ENCODE assay signal across 9 cellular contexts in genomic region chr3:14175383-14176037, GRCh38. TPM values are rescaled to one million over a fixed set of nuclear protein-coding genes. Genes with fewer than 3 reads are reported as not detected.
DNase-seq lines count a peak whose midpoint lies in the region; ATAC-seq and TF ChIP-seq lines count a peak whose summit lies in the region.
"Had no signal": no experiment of that assay in that cellular context is flagged by ENCODE, and none has a peak within 500 bp of the region (broad histone marks: within the 10 kb centered on the region; RNA-seq: fewer than 3 reads in every experiment).

No MANE protein-coding gene starts in this region.

- TF ChIP-seq CTCF in brain (conservative IDR thresholded peaks at IDR 0.05), result no peak

- H3K36me3 Mint-ChIP-seq in T-cell, result peaks cover 26% of the 10 kb centered on the region
- peaks cover 27% of the 10 kb centered on the region for H3K36me3 Mint-ChIP-seq in brain

- H3K4me1 Mint-ChIP-seq in T-cell, result peaks cover 72 to 81% (median 80%) of the 10 kb centered on the region in 3 donors
- peaks cover 66% of the 10 kb centered on the region for H3K4me1 Mint-ChIP-seq in brain

- DNase-seq in activated T-cell treated with anti-CD3 and anti-CD28 coated beads for 1 hour (ENCODE audit: low read depth), result peak; percentile 13
- no peak for DNase-seq in activated T-cell treated with anti-CD3 and anti-CD28 coated beads, Interleukin-2, amount 50 U/mL, for 1 hour
- peak in 30 of 34 experiments; percentile 16 to 67 (median 40) for DNase-seq in T-cell
- DNase-seq in stimulated activated naive CD4-positive, alpha-beta T cell treated with Interleukin-2 at 50 U/mL for 16 hours (lab: John Stamatoyannopoulos, UW), result peak; percentile 8
- DNase-seq in Ammon's horn (ENCODE audit: low spot score), result no peak
- DNase-seq in NCI-H510A (lab: John Stamatoyannopoulos, UW), result no peak
- DNase-seq: C1 segment of cervical spinal cord had no signal

- no peaks in the 10 kb centered on the region for H3K27me3 Mint-ChIP-seq in T-cell
- H3K27me3 Mint-ChIP-seq in brain, result peaks cover 16% of the 10 kb centered on the region

- CTCF ChIA-PET in T-cell (lab: Charles Lee), result interaction anchor here in 1 of 2 donors (0.6 to 1.6 kb wide), 6 partner anchors 22 to 279 kb away, joined by 3 to 5 read pairs (median 3); no protein-coding TSS in a partner anchor

- H3K9me3 Mint-ChIP-seq in T-cell, result no peaks in the 10 kb centered on the region
- H3K9me3 Mint-ChIP-seq in brain, result peaks cover 0 to 4% (median 0%) of the 10 kb centered on the region in 5 experiments

- peak; percentile 22 to 57 (median 42) for ATAC-seq in T-cell (replicated peaks in 1 of 4)
- no peak for ATAC-seq in HG02571 (IDR thresholded peaks at IDR 0.05; ENCODE audit: unreplicated experiment)

- H3K27ac Mint-ChIP-seq in T-cell, result peak overlapping the region; percentile 84 to 89
- H3K27ac Mint-ChIP-seq in brain, result peak overlapping the region; percentile 4 to 79 (median 40)

- H3K4me3 Mint-ChIP-seq in T-cell (peak overlapping the region; percentile 61 to 98 (median 68)), brain (peak overlapping the region; percentile 52 to 90 (median 71))

- POLR2A ChIA-PET in T-cell (lab: Charles Lee), result interaction anchor here in 1 of 2 donors (0.7 to 1.4 kb wide), 6 partner anchors 30 to 251 kb away, joined by 3 to 6 read pairs (median 4); partner anchors contain the start of genes CHCHD4 and TMEM43

RNA-seq across cellular contexts. Expression of gene XPC, which starts 2.9 kb away (rescaled TPM):
- total RNA-seq in T-cell, result 10 to 100 TPM; 67.8 to 90.7 (median 76.9) TPM
- polyA plus RNA-seq in brain (ENCODE audit: insufficient read depth, low read depth, low replicate concordance), result 18.6 TPM

RNA-seq across cellular contexts. Expression of gene LSM3, which starts 3.1 kb away (rescaled TPM):
- total RNA-seq in T-cell, result 1 to 10 TPM; 6.7 to 8.4 (median 7.3) TPM
- polyA plus RNA-seq in brain (ENCODE audit: insufficient read depth, low read depth, low replicate concordance), result 13.2 TPM

RNA-seq across cellular contexts. Expression of gene TMEM43, which starts 50.7 kb away (rescaled TPM):
- total RNA-seq in T-cell, result 10 to 100 TPM; 36.9 to 76.3 (median 63.6) TPM
- 36.2 TPM for polyA plus RNA-seq in brain (ENCODE audit: insufficient read depth, low read depth, low replicate concordance)

RNA-seq across cellular contexts. Expression of gene CHCHD4, which starts 50.8 kb away (rescaled TPM):
- 1 to 10 TPM; 2.7 to 8.4 (median 8.3) TPM for total RNA-seq in T-cell
- polyA plus RNA-seq in brain (ENCODE audit: insufficient read depth, low read depth, low replicate concordance), result 13.3 TPM

Comparison
In these comparisons a context has a peak if more than half of its experiments do, and no peak if none do; other contexts are left out.
1. DNase-seq: peak in activated T-cell treated with anti-CD3 and anti-CD28 coated beads for 1 hour (single experiment), T-cell (30 of 34) and stimulated activated naive CD4-positive, alpha-beta T cell treated with Interleukin-2 at 50 U/mL for 16 hours (single experiment); none in activated T-cell treated with anti-CD3 and anti-CD28 coated beads, Interleukin-2, amount 50 U/mL, for 1 hour (single experiment), Ammon's horn (single experiment) and NCI-H510A (single experiment).